11 cellular contexts compared by ENCODE assay signal in the genomic region with DNA sequence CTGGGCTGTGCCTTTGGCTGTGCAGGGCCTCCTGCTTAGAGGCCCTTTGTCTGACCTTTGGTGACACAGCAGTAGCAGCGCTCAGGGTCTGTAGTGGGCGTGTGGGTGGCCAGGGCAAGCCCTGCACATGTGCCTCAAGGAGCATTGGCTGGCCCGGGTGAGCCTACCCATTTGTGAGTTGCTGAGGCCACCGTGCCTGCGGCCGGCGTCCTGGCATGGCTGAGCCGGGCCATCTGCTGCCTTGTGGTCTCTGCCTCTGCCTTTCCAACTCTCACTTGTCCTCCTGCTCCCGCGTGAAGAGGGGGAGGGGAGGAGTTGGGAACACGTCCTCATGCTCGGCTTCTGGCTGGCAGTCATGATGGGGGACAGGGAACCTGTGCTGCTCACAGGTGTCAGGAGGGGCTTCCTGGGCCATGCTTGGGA. TPM values are rescaled to one million over a fixed set of nuclear protein-coding genes. Genes with fewer than 3 reads are reported as not detected.
DNase-seq lines count a peak whose midpoint lies in the region; ATAC-seq and TF ChIP-seq lines count a peak whose summit lies in the region.
"Had no signal": no experiment of that assay in that cellular context is flagged by ENCODE, and none has a peak within 500 bp of the region (broad histone marks: within the 10 kb centered on the region; RNA-seq: fewer than 3 reads in every experiment).

No MANE protein-coding gene starts in this region.

- H3K27ac Mint-ChIP-seq in stimulated activated naive CD8-positive, alpha-beta T cell treated with anti-CD3 and anti-CD28 coated beads, Interleukin-15, Interleukin-2, amounts not matched to agents 100 ng/mL and 50 ng/mL, for 24 hours, result peak overlapping the region; percentile 100
- H3K27ac Mint-ChIP-seq in stimulated activated naive CD8-positive, alpha-beta T cell treated with anti-CD3 and anti-CD28 coated beads, Interleukin-15, amount 100 ng/mL, for 72 hours, result peak overlapping the region in 1 of 2 donors; percentile 92
- H3K27ac Mint-ChIP-seq in immature natural killer cell, result peak overlapping the region; percentile 99 to 100 (median 100)

- no peak for TF ChIP-seq CTCF in WERI-Rb-1 (IDR thresholded peaks at IDR 0.05; ENCODE audit: low read depth, low read length)
- TF ChIP-seq CTCF in upper lobe of right lung (IDR thresholded peaks at IDR 0.05), result no peak

- no peak overlapping the region for H3K4me3 Mint-ChIP-seq in stimulated activated naive CD8-positive, alpha-beta T cell treated with anti-CD3 and anti-CD28 coated beads, Interleukin-15, Interleukin-2, amounts not matched to agents 100 ng/mL and 50 ng/mL, for 24 hours
- peak overlapping the region in 1 of 2 donors; percentile 50 for H3K4me3 Mint-ChIP-seq in stimulated activated naive CD8-positive, alpha-beta T cell treated with anti-CD3 and anti-CD28 coated beads, Interleukin-15, amount 100 ng/mL, for 72 hours
- H3K4me3 Mint-ChIP-seq in immature natural killer cell, result peak overlapping the region in 3 of 5 donors; percentile 37 to 86 (median 67)

- peak overlapping the region; percentile 90 for H3K27ac ChIP-seq in WERI-Rb-1
- peak overlapping the region; percentile 6 for H3K27ac ChIP-seq in upper lobe of right lung
- H3K27ac ChIP-seq: coronary artery had no signal

- H3K4me1 ChIP-seq in upper lobe of right lung, result no peaks in the 10 kb centered on the region

- no peaks in the 10 kb centered on the region for H3K9me3 ChIP-seq in WERI-Rb-1 (ENCODE audit: severe bottlenecking)
- no peaks in the 10 kb centered on the region for H3K9me3 ChIP-seq in upper lobe of right lung

- intact Hi-C loops in upper lobe of right lung (cut with DNase I), result no loop called here

- H3K27me3 Mint-ChIP-seq in stimulated activated naive CD8-positive, alpha-beta T cell treated with anti-CD3 and anti-CD28 coated beads, Interleukin-15, Interleukin-2, amounts not matched to agents 100 ng/mL and 50 ng/mL, for 24 hours, result no peaks in the 10 kb centered on the region
- H3K27me3 Mint-ChIP-seq in stimulated activated naive CD8-positive, alpha-beta T cell treated with anti-CD3 and anti-CD28 coated beads, Interleukin-15, amount 100 ng/mL, for 72 hours, result no peaks in the 10 kb centered on the region
- H3K27me3 Mint-ChIP-seq in immature natural killer cell (ENCODE audit: low read depth in 3 of 3), result peaks cover 14 to 17% (median 14%) of the 10 kb centered on the region in 3 donors

- H3K36me3 Mint-ChIP-seq in stimulated activated naive CD8-positive, alpha-beta T cell treated with anti-CD3 and anti-CD28 coated beads, Interleukin-15, Interleukin-2, amounts not matched to agents 100 ng/mL and 50 ng/mL, for 24 hours (ENCODE audit: low read depth), result peaks cover 37% of the 10 kb centered on the region
- peaks cover 3 to 22% (median 11%) of the 10 kb centered on the region in 3 donors for H3K36me3 Mint-ChIP-seq in immature natural killer cell

- no peak for DNase-seq in stimulated activated naive CD8-positive, alpha-beta T cell treated with anti-CD3 and anti-CD28 coated beads, Interleukin-15, amount 100 ng/mL, for 72 hours
- peak; percentile 93 for DNase-seq in WERI-Rb-1
- no peak for DNase-seq in immature natural killer cell
- DNase-seq in upper lobe of right lung, result no peak
- DNase-seq in middle frontal gyrus (ENCODE audit: extremely low spot score, low spot score), result no peak
- no peak for DNase-seq in NCI-H510A treated with DMSO at 0.1 percent for 48 hours (lab: John Stamatoyannopoulos, UW)
- DNase-seq: NCI-H774 had no signal

- H3K36me3 ChIP-seq in WERI-Rb-1, result peaks cover 56% of the 10 kb centered on the region
- H3K36me3 ChIP-seq in upper lobe of right lung, result peaks cover 24% of the 10 kb centered on the region

- H3K4me1 Mint-ChIP-seq in stimulated activated naive CD8-positive, alpha-beta T cell treated with anti-CD3 and anti-CD28 coated beads, Interleukin-15, Interleukin-2, amounts not matched to agents 100 ng/mL and 50 ng/mL, for 24 hours (ENCODE audit: low read depth), result peaks cover 75% of the 10 kb centered on the region
- peaks cover 78% of the 10 kb centered on the region for H3K4me1 Mint-ChIP-seq in stimulated activated naive CD8-positive, alpha-beta T cell treated with anti-CD3 and anti-CD28 coated beads, Interleukin-15, amount 100 ng/mL, for 72 hours
- peaks cover 82 to 87% of the 10 kb centered on the region in 2 donors for H3K4me1 Mint-ChIP-seq in immature natural killer cell

- H3K9me3 Mint-ChIP-seq in stimulated activated naive CD8-positive, alpha-beta T cell treated with anti-CD3 and anti-CD28 coated beads, Interleukin-15, Interleukin-2, amounts not matched to agents 100 ng/mL and 50 ng/mL, for 24 hours, result no peaks in the 10 kb centered on the region
- no peaks in the 10 kb centered on the region for H3K9me3 Mint-ChIP-seq in stimulated activated naive CD8-positive, alpha-beta T cell treated with anti-CD3 and anti-CD28 coated beads, Interleukin-15, amount 100 ng/mL, for 72 hours
- H3K9me3 Mint-ChIP-seq in immature natural killer cell, result no peaks in the 10 kb centered on the region
- H3K9me3 Mint-ChIP-seq: activated naive CD4-positive, alpha-beta T cell treated with anti-CD3 and anti-CD28 coated beads, Interleukin-2, amount 50 U/mL, for 72 hours had no signal

- no peak for ATAC-seq in stimulated activated naive CD8-positive, alpha-beta T cell treated with anti-CD3 and anti-CD28 coated beads, Interleukin-15, amount 100 ng/mL, for 72 hours
- ATAC-seq in upper lobe of right lung (no peak), HG02938 (IDR thresholded peaks at IDR 0.05; ENCODE audit: unreplicated experiment) (no peak)
- ATAC-seq: activated naive CD4-positive, alpha-beta T cell treated with anti-CD3 and anti-CD28 coated beads, Interleukin-2, amount 50 U/mL, for 72 hours had no signal

- H3K4me3 ChIP-seq in WERI-Rb-1 (ENCODE audit: low read depth, low read length) (no peak overlapping the region), upper lobe of right lung (no peak overlapping the region)
- H3K4me3 ChIP-seq: coronary artery had no signal

- no peaks in the 10 kb centered on the region for H3K27me3 ChIP-seq in WERI-Rb-1 (ENCODE audit: insufficient read depth, low read depth, severe bottlenecking)
- H3K27me3 ChIP-seq in upper lobe of right lung, result no peaks in the 10 kb centered on the region

RNA-seq across cellular contexts. Expression of a gene that starts 9.2 kb away (rescaled TPM):
- 100 to 1,000 TPM in 1 of 3 donors, 10 to 100 TPM in 2; 73.5 to 125 (median 80.6) TPM for polyA plus RNA-seq in immature natural killer cell
- total RNA-seq in upper lobe of right lung, result 20.0 TPM

RNA-seq across cellular contexts. Expression of a gene that starts 28.0 kb away (rescaled TPM):
- 10 to 100 TPM; 13.2 to 20.2 (median 17.2) TPM for polyA plus RNA-seq in immature natural killer cell
- 21.9 TPM for total RNA-seq in upper lobe of right lung

RNA-seq across cellular contexts. Expression of a gene that starts 40.5 kb away (rescaled TPM):
- polyA plus RNA-seq in immature natural killer cell, result 10 to 100 TPM; 16.2 to 25.8 (median 18.5) TPM
- 7.4 TPM for total RNA-seq in upper lobe of right lung

RNA-seq across cellular contexts. Expression of a gene that starts 40.6 kb away (rescaled TPM):
- polyA plus RNA-seq in immature natural killer cell, result 10 to 100 TPM; 13.5 to 22.8 (median 21.5) TPM
- 15.7 TPM for total RNA-seq in upper lobe of right lung

RNA-seq across cellular contexts. Expression of a gene that starts 54.6 kb away (rescaled TPM):
- 100 to 1,000 TPM; 103 to 115 (median 115) TPM for polyA plus RNA-seq in immature natural killer cell
- total RNA-seq in upper lobe of right lung, result 35.0 TPM
